21 cellular contexts compared by ENCODE assay signal in genomic region chr12:116314477-116314876, GRCh38. TPM values are rescaled to one million over a fixed set of nuclear protein-coding genes. Genes with fewer than 3 reads are reported as not detected.
A peak's percentile ranks its signal among the peaks of the same experiment; 100 is the strongest.
DNase-seq lines count a peak whose midpoint lies in the region; ATAC-seq and TF ChIP-seq lines count a peak whose summit lies in the region.
"Had no signal": no experiment of that assay in that cellular context is flagged by ENCODE, and none has a peak within 500 bp of the region (broad histone marks: within the 10 kb centered on the region; RNA-seq: fewer than 3 reads in every experiment).

No MANE protein-coding gene starts in this region.

- no peak overlapping the region for H2AK5ac ChIP-seq in trophoblast cell (ENCODE audit: low read length)

- no peaks in the 10 kb centered on the region for H3K79me2 ChIP-seq in trophoblast cell (ENCODE audit: control insufficient read depth, insufficient read depth, low read length, poor library complexity)

- H2BK12ac ChIP-seq in trophoblast cell (ENCODE audit: low read length) = no peak overlapping the region

- peak; percentile 74 for ATAC-seq in activated T-helper 17 cell treated with anti-CD3 and anti-CD28 coated beads, Interleukin-2, amount 50 U/mL, for 72 hours (replicated peaks)
- no peak for ATAC-seq in GM21423 (IDR thresholded peaks at IDR 0.05; ENCODE audit: unreplicated experiment)
- ATAC-seq in HG03469 (IDR thresholded peaks at IDR 0.05; ENCODE audit: unreplicated experiment) = no peak
- ATAC-seq: activated T-cell treated with anti-CD3 and anti-CD28 coated beads, Interleukin-2, amount 50 U/mL, for 4 hours; effector memory CD8-positive, alpha-beta T cell; HCT116; sciatic nerve; SK-N-SH treated with all-trans-retinoic acid at 6 μM for 48 hours had no signal

- H3K9me3 Mint-ChIP-seq in activated T-helper 17 cell treated with anti-CD3 and anti-CD28 coated beads, Interleukin-2, amount 50 U/mL, for 72 hours = peaks cover 5% of the 10 kb centered on the region
- no peaks in the 10 kb centered on the region for H3K9me3 Mint-ChIP-seq in endothelial cell (ENCODE audit: unreplicated experiment)
- H3K9me3 Mint-ChIP-seq: activated naive CD4-positive, alpha-beta T cell treated with anti-CD3 and anti-CD28 coated beads, Interleukin-2, amount 10 ng/mL, durations not matched to agents 7 days and 5 days; effector memory CD8-positive, alpha-beta T cell had no signal

- H3K27me3 Mint-ChIP-seq in activated T-helper 17 cell treated with anti-CD3 and anti-CD28 coated beads, Interleukin-2, amount 50 U/mL, for 72 hours = peaks cover 6% of the 10 kb centered on the region
- peaks cover 2% of the 10 kb centered on the region for H3K27me3 Mint-ChIP-seq in endothelial cell (ENCODE audit: unreplicated experiment)

- H3K4me3 ChIP-seq in trophoblast cell (ENCODE audit: low read depth, low read length) = no peak overlapping the region
- H3K4me3 ChIP-seq: colonic mucosa, neural progenitor cell had no signal

- H3K4ac ChIP-seq in trophoblast cell (ENCODE audit: low read depth, low read length) = no peak overlapping the region

- H3K4me1 Mint-ChIP-seq in activated T-helper 17 cell treated with anti-CD3 and anti-CD28 coated beads, Interleukin-2, amount 50 U/mL, for 72 hours = no peaks in the 10 kb centered on the region
- H3K4me1 Mint-ChIP-seq in endothelial cell (ENCODE audit: unreplicated experiment) = no peaks in the 10 kb centered on the region

- TF ChIP-seq CTCF in endothelial cell (IDR thresholded peaks at IDR 0.05; ENCODE audit: unreplicated experiment) = no peak

- H2AFZ ChIP-seq in trophoblast cell (ENCODE audit: insufficient read depth, low read length, poor library complexity) = no peak overlapping the region

- H4K91ac ChIP-seq in trophoblast cell (ENCODE audit: low read depth, low read length) = no peak overlapping the region

- no peak overlapping the region for H3K18ac ChIP-seq in trophoblast cell (ENCODE audit: low read length)

- WGBS in trophoblast cell (ENCODE audit: extremely low coverage, insufficient coverage, insufficient read length) = no CpG with 5 or more reads among the region's 7 CpGs

- H4K12ac ChIP-seq in trophoblast cell (ENCODE audit: low read depth, low read length) = no peak overlapping the region

- H3K27ac ChIP-seq in trophoblast cell (ENCODE audit: low read depth, low read length) = no peak overlapping the region
- H3K27ac ChIP-seq: colonic mucosa, neural progenitor cell, RWPE1 had no signal

- peak; percentile 32 for DNase-seq in GF-D8 (lab: John Stamatoyannopoulos, UW)
- peak; percentile 46 for DNase-seq in MV-4-11 (lab: John Stamatoyannopoulos, UW)
- DNase-seq in trophoblast cell = peak; percentile 66 to 75
- no peak for DNase-seq in endothelial cell (ENCODE audit: low spot score)
- DNase-seq: activated CD4-positive, CD25-positive, alpha-beta regulatory T cell treated with anti-CD3 and anti-CD28 coated beads, Interleukin-2, amount 50 U/mL, for 72 hours; activated naive CD4-positive, alpha-beta T cell treated with anti-CD3 and anti-CD28 coated beads, Interleukin-2, amount 10 ng/mL, durations not matched to agents 7 days and 5 days; activated T-cell treated with anti-CD3 and anti-CD28 coated beads, Interleukin-2, amount 50 U/mL, for 4 hours; amygdala; CD4-positive, alpha-beta memory T cell; colonic mucosa; effector memory CD8-positive, alpha-beta T cell; NCI-H524 had no signal

- no peak overlapping the region for H3K9ac ChIP-seq in trophoblast cell (ENCODE audit: low read length)
- H3K9ac ChIP-seq: neural progenitor cell had no signal

- no peaks in the 10 kb centered on the region for H3K36me3 Mint-ChIP-seq in activated T-helper 17 cell treated with anti-CD3 and anti-CD28 coated beads, Interleukin-2, amount 50 U/mL, for 72 hours (ENCODE audit: low read depth)
- no peaks in the 10 kb centered on the region for H3K36me3 Mint-ChIP-seq in endothelial cell (ENCODE audit: low read depth, unreplicated experiment)
- H3K36me3 Mint-ChIP-seq: activated naive CD4-positive, alpha-beta T cell treated with anti-CD3 and anti-CD28 coated beads, Interleukin-2, amount 10 ng/mL, durations not matched to agents 7 days and 5 days; neural progenitor cell had no signal

- no peaks in the 10 kb centered on the region for H3K36me3 ChIP-seq in trophoblast cell (ENCODE audit: control insufficient read depth in 1 of 2, insufficient read depth in 2 of 2, low read length in 2 of 2)
- H3K36me3 ChIP-seq: colonic mucosa had no signal

- H3K4me2 ChIP-seq in trophoblast cell (ENCODE audit: low read length) = no peak overlapping the region
- H3K4me2 ChIP-seq: neural progenitor cell had no signal

- H3K4me3 Mint-ChIP-seq in activated T-helper 17 cell treated with anti-CD3 and anti-CD28 coated beads, Interleukin-2, amount 50 U/mL, for 72 hours = no peak overlapping the region
- H3K4me3 Mint-ChIP-seq in endothelial cell (ENCODE audit: unreplicated experiment) = no peak overlapping the region
- H3K4me3 Mint-ChIP-seq: activated naive CD4-positive, alpha-beta T cell treated with anti-CD3 and anti-CD28 coated beads, Interleukin-2, amount 10 ng/mL, durations not matched to agents 7 days and 5 days; activated T-cell treated with anti-CD3 and anti-CD28 coated beads, Interleukin-2, amount 50 U/mL, for 4 hours; CD4-positive, alpha-beta memory T cell; effector memory CD8-positive, alpha-beta T cell; neural progenitor cell; stimulated activated naive CD8-positive, alpha-beta T cell treated with anti-CD3 and anti-CD28 coated beads, Interleukin-15, Interleukin-2, amounts not matched to agents 100 ng/mL and 50 ng/mL, for 24 hours had no signal

- H3K27ac Mint-ChIP-seq in activated T-helper 17 cell treated with anti-CD3 and anti-CD28 coated beads, Interleukin-2, amount 50 U/mL, for 72 hours = no peak overlapping the region
- H3K27ac Mint-ChIP-seq in endothelial cell (ENCODE audit: unreplicated experiment) = no peak overlapping the region
- H3K27ac Mint-ChIP-seq: activated naive CD4-positive, alpha-beta T cell treated with anti-CD3 and anti-CD28 coated beads, Interleukin-2, amount 10 ng/mL, durations not matched to agents 7 days and 5 days; effector memory CD8-positive, alpha-beta T cell; neural progenitor cell; stimulated activated naive CD8-positive, alpha-beta T cell treated with anti-CD3 and anti-CD28 coated beads, Interleukin-15, Interleukin-2, amounts not matched to agents 100 ng/mL and 50 ng/mL, for 24 hours had no signal

- H4K8ac ChIP-seq in trophoblast cell (ENCODE audit: low read depth, low read length) = no peak overlapping the region

- H3K14ac ChIP-seq in trophoblast cell (ENCODE audit: low read length) = no peak overlapping the region

- H2BK5ac ChIP-seq in trophoblast cell (ENCODE audit: low read depth, low read length, poor library complexity) = no peak overlapping the region

- peaks cover 13 to 14% of the 10 kb centered on the region in 2 experiments for H3K4me1 ChIP-seq in trophoblast cell (ENCODE audit: control insufficient read depth in 1 of 2, insufficient read depth in 2 of 2, low read length in 2 of 2)
- H3K4me1 ChIP-seq: colonic mucosa had no signal

- H3K23ac ChIP-seq in trophoblast cell (ENCODE audit: low read length) = no peak overlapping the region

- H3K27me3 ChIP-seq in trophoblast cell (ENCODE audit: insufficient read depth, low read length) = no peaks in the 10 kb centered on the region
- H3K27me3 ChIP-seq: colonic mucosa, neural progenitor cell had no signal

- H3K9me3 ChIP-seq in trophoblast cell (ENCODE audit: insufficient read depth, low read depth, low read length) = no peaks in the 10 kb centered on the region
- H3K9me3 ChIP-seq: colonic mucosa had no signal

- no peak overlapping the region for H2BK120ac ChIP-seq in trophoblast cell (ENCODE audit: insufficient read depth, low read length, poor library complexity)

- no peaks in the 10 kb centered on the region for H3K79me1 ChIP-seq in trophoblast cell (ENCODE audit: low read length)

RNA-seq across cellular contexts. Expression of gene MED13L, which starts 37.0 kb away (rescaled TPM):
- total RNA-seq in activated T-helper 17 cell treated with anti-CD3 and anti-CD28 coated beads, Interleukin-2, amount 50 U/mL, for 72 hours = 10 to 100 TPM; 49.9 to 56.2 TPM
- polyA plus RNA-seq in trophoblast cell (2013) = 34.4 and 38.4 TPM in 2 replicates
- 97.0 TPM for total RNA-seq in endothelial cell (ENCODE audit: unreplicated experiment)
